ENCODE assay signal across 21 cellular contexts in the genomic region with DNA sequence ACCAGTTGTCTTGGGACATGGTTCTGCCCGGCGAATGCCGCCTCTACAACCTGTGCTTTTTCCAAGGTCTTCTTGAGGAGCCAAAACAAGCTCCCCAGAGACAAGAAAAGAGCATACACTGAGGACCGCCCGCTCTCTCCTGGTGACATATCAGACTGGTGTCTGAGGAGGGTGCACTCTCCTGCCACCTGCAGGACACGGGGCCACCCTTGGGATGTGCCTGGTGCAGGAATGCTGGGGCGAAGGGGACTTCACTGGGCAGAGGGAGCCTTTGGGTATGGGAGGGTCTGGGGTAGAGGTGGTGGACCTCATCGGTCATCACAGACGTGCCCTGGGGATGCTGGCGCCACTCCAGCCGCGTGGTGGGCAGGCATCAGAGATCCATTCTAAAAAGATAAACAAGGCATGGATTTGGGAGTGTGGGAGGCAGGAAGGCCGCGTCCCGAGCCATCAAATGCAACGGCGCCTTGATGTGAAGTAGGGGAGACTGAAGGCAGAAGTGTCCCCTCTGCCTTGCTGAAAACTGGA.
DNase-seq lines count a peak whose midpoint lies in the region; ATAC-seq and TF ChIP-seq lines count a peak whose summit lies in the region.
"Had no signal": no experiment of that assay in that cellular context is flagged by ENCODE, and none has a peak within 500 bp of the region (broad histone marks: within the 10 kb centered on the region; RNA-seq: fewer than 3 reads in every experiment).

No MANE protein-coding gene starts in this region.

- no peak overlapping the region for H3K27ac Mint-ChIP-seq in neural progenitor cell
- H3K27ac Mint-ChIP-seq: activated CD4-positive, alpha-beta memory T cell treated with anti-CD3 and anti-CD28 coated beads, Interleukin-2, amount 10 ng/mL, durations not matched to agents 7 days and 5 days; T-helper 1 cell treated with Interleukin-12 subunit alpha and Interleukin-12 subunit beta and Interleukin-4 antibody, amounts not matched to agents 30 μg/mL and 1 μg/mL, for 36 hours had no signal

- H3K9ac ChIP-seq in neural progenitor cell = no peak overlapping the region

- no peak overlapping the region for H3K27ac ChIP-seq in neural progenitor cell
- H3K27ac ChIP-seq: heart right ventricle, transverse colon had no signal

- H3K4me3 Mint-ChIP-seq in neural progenitor cell = no peak overlapping the region
- H3K4me3 Mint-ChIP-seq: activated CD4-positive, alpha-beta memory T cell treated with anti-CD3 and anti-CD28 coated beads, Interleukin-2, amount 10 ng/mL, durations not matched to agents 7 days and 5 days; IgD-negative memory B cell; T-helper 1 cell treated with Interleukin-12 subunit alpha and Interleukin-12 subunit beta and Interleukin-4 antibody, amounts not matched to agents 30 μg/mL and 1 μg/mL, for 36 hours had no signal

- no peaks in the 10 kb centered on the region for H3K79me2 ChIP-seq in neural progenitor cell (ENCODE audit: low read depth)

- peaks cover 58% of the 10 kb centered on the region for H3K4me1 Mint-ChIP-seq in neural progenitor cell

- H3K4me2 ChIP-seq in neural progenitor cell = no peak overlapping the region

- peak; percentile 29 for TF ChIP-seq CTCF in GM06990 (IDR thresholded peaks at IDR 0.05; ENCODE audit: insufficient read depth, low read length, poor library complexity, severe bottlenecking)
- peak; percentile 14 for TF ChIP-seq CTCF in NB4 (IDR thresholded peaks at IDR 0.05; ENCODE audit: low read depth, low read length)
- peak; percentile 13 for TF ChIP-seq CTCF in neural progenitor cell (IDR thresholded peaks at IDR 0.05)

- peaks cover 15% of the 10 kb centered on the region for H3K4me1 ChIP-seq in neural progenitor cell

- H3K27me3 Mint-ChIP-seq in neural progenitor cell (ENCODE audit: insufficient read depth, low read depth) = peaks cover 14% of the 10 kb centered on the region
- H3K27me3 Mint-ChIP-seq: activated CD4-positive, alpha-beta memory T cell treated with anti-CD3 and anti-CD28 coated beads, Interleukin-2, amount 10 ng/mL, durations not matched to agents 7 days and 5 days; IgD-negative memory B cell had no signal

- no peak for TF ChIP-seq POLR2A in NB4 (IDR thresholded peaks at IDR 0.05; ENCODE audit: extremely low read depth, insufficient read length)

- peaks cover 3% of the 10 kb centered on the region for H3K36me3 Mint-ChIP-seq in neural progenitor cell

- DNase-seq in GM06990 (ENCODE audit: extremely low read depth, insufficient read length) (no peak), NB4 (ENCODE audit: low read depth) (no peak), ecto neural progenitor cell (ENCODE audit: low spot score) (peak; percentile 43), neural progenitor cell (ENCODE audit: low spot score) (peak; percentile 19), NCI-H2227 (lab: John Stamatoyannopoulos, UW; ENCODE audit: unreplicated experiment) (no peak), left lobe of liver (ENCODE audit: low spot score) (no peak), A172 (ENCODE audit: low spot score) (no peak)
- DNase-seq: activated CD4-positive, alpha-beta memory T cell treated with anti-CD3 and anti-CD28 coated beads, Interleukin-2, amount 10 ng/mL, durations not matched to agents 7 days and 5 days; activated CD4-positive, CD25-positive, alpha-beta regulatory T cell; Calu3; central memory CD4-positive, alpha-beta T cell; HCEC 1CT; heart right ventricle; NCI-H2081 treated with DMSO at 0.1 percent for 48 hours; NCI-H524; stimulated activated naive CD8-positive, alpha-beta T cell treated with anti-CD3 and anti-CD28 coated beads, Interleukin-15, Interleukin-2, amounts not matched to agents 100 U/mL and 50 U/mL, for 24 hours; transverse colon had no signal

- H3K9me3 Mint-ChIP-seq in neural progenitor cell = peaks cover 5% of the 10 kb centered on the region

- H2AFZ ChIP-seq in neural progenitor cell (replicated peaks) = no peak overlapping the region

- H3K4me3 ChIP-seq in GM06990 (replicated peaks; ENCODE audit: low read depth, low read length) (no peak overlapping the region), NB4 (ENCODE audit: low read depth, low read length) (no peak overlapping the region), neural progenitor cell (no peak overlapping the region)
- H3K4me3 ChIP-seq: heart right ventricle, lung, transverse colon had no signal

- ATAC-seq in left lobe of liver (no peak), HG03432 (IDR thresholded peaks at IDR 0.05; ENCODE audit: unreplicated experiment) (no peak)
- ATAC-seq: stimulated activated naive CD8-positive, alpha-beta T cell treated with anti-CD3 and anti-CD28 coated beads, Interleukin-15, Interleukin-2, amounts not matched to agents 100 U/mL and 50 U/mL, for 24 hours had no signal

- H3K36me3 ChIP-seq in GM06990 (ENCODE audit: control insufficient read depth, insufficient read depth, low read length) = no peaks in the 10 kb centered on the region
- H3K36me3 ChIP-seq in neural progenitor cell = no peaks in the 10 kb centered on the region
- H3K36me3 ChIP-seq: heart right ventricle, transverse colon had no signal

- no peaks in the 10 kb centered on the region for H3K9me3 ChIP-seq in neural progenitor cell (ENCODE audit: low read depth)
- H3K9me3 ChIP-seq: transverse colon had no signal

- no peaks in the 10 kb centered on the region for H3K27me3 ChIP-seq in GM06990 (replicated peaks; ENCODE audit: control insufficient read depth, insufficient read depth, low read length)
- H3K27me3 ChIP-seq in neural progenitor cell = no peaks in the 10 kb centered on the region
- H3K27me3 ChIP-seq: heart right ventricle, transverse colon had no signal

- no peaks in the 10 kb centered on the region for H4K20me1 ChIP-seq in neural progenitor cell (ENCODE audit: low read depth)

- no peaks in the 10 kb centered on the region for H3F3A ChIP-seq in neural progenitor cell (ENCODE audit: low read depth)

Comparison
In these comparisons a context has a peak if more than half of its experiments do, and no peak if none do; other contexts are left out.
1. DNase-seq: peak in ecto neural progenitor cell (single experiment) and neural progenitor cell (single experiment); none in GM06990 (single experiment), NB4 (single experiment), NCI-H2227 (single experiment), left lobe of liver (single experiment) and A172 (single experiment).
2. Peak in every context shown above with its lines, with median percentiles within 50 percentile points of each other: CTCF ChIP-seq.